In genomic region chr16:27286446-27286845, GRCh38 we compare ENCODE assay signal across 1 cellular context.
TF ChIP-seq lines count a peak whose summit lies in the region.

No MANE protein-coding gene starts in this region.

TF ChIP-seq in SK-N-SH treated with all-trans-retinoic acid at 6 μM for 48 hours, 23 proteins besides CTCF, POLR2A, EP300 and RAD21 (continued from another document):
- TF ChIP-seq, protein P1, sequence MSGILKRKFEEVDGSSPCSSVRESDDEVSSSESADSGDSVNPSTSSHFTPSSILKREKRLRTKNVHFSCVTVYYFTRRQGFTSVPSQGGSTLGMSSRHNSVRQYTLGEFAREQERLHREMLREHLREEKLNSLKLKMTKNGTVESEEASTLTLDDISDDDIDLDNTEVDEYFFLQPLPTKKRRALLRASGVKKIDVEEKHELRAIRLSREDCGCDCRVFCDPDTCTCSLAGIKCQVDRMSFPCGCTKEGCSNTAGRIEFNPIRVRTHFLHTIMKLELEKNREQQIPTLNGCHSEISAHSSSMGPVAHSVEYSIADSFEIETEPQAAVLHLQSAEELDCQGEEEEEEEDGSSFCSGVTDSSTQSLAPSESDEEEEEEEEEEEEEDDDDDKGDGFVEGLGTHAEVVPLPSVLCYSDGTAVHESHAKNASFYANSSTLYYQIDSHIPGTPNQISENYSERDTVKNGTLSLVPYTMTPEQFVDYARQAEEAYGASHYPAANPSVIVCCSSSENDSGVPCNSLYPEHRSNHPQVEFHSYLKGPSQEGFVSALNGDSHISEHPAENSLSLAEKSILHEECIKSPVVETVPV (CRISPR knock-in tag; IDR thresholded peaks at IDR 0.05) = no peak
- TF ChIP-seq BACH2 (CRISPR knock-in tag; IDR thresholded peaks at IDR 0.05; ENCODE audit: borderline replicate concordance) = no peak
